17 cellular contexts compared by ENCODE assay signal in the genomic region with DNA sequence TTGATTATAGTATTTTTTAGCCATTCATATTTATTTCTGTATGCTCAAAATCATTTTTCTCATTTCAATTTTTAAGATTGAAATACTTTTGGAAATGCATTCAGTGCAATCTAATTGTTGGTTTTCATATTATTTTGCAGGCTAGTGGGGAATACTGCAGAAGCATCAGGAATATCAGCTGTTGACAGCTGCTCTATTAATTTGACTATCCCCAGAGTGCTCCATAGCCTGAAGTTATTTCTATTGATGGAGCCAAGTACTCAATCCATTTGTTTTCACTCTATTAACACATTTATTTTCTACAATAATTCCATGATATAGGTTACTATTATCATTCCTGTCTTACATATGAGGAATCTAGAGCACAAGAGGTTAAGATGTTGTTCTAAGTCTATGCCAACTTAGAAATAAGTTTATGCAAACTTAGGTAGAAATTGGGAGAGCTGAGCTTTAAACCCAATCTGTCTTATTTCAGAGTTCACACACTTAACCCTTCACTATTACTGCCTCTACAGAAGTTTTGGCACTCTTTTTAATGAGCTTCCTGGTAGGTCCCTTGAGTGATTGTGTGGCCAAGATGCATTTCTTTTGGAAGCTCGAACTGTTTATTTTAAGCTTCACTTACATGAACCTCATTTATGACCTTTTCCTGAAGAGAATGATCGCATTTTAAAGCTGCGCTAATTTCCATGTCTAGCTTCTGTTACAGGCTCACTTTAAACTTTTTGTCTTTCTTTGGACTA.
"Had no signal": no experiment of that assay in that cellular context is flagged by ENCODE, and none has a peak within 500 bp of the region (broad histone marks: within the 10 kb centered on the region; RNA-seq: fewer than 3 reads in every experiment).

No MANE protein-coding gene starts in this region.

- H3K27ac Mint-ChIP-seq: activated naive CD8-positive, alpha-beta T cell; activated T-helper 1 cell treated with anti-CD3 and anti-CD28 coated beads, Interleukin-12 subunit alpha, Interleukin-12 subunit beta, Interleukin-2, Interleukin-4 antibody, amounts not matched to agents 30 ng/mL and 10 ng/mL and 1 ng/mL, durations not matched to agents 14 hours and 24 hours and 36 hours; memory B cell; naive thymus-derived CD4-positive, alpha-beta T cell had no signal

- H3K9me3 ChIP-seq: gastrocnemius medialis, thyroid gland had no signal

- H3K4me1 ChIP-seq: gastrocnemius medialis, thyroid gland had no signal

- H3K36me3 ChIP-seq: gastrocnemius medialis, heart left ventricle, thyroid gland had no signal

- H3K27me3 ChIP-seq: gastrocnemius medialis, heart left ventricle, thyroid gland had no signal

- H3K4me3 Mint-ChIP-seq: activated naive CD8-positive, alpha-beta T cell; activated T-helper 1 cell treated with anti-CD3 and anti-CD28 coated beads, Interleukin-12 subunit alpha, Interleukin-12 subunit beta, Interleukin-2, Interleukin-4 antibody, amounts not matched to agents 30 ng/mL and 10 ng/mL and 1 ng/mL, durations not matched to agents 14 hours and 24 hours and 36 hours; memory B cell; naive thymus-derived CD4-positive, alpha-beta T cell had no signal

- H3K27ac ChIP-seq: gastrocnemius medialis, heart left ventricle, thyroid gland had no signal

- H3K4me1 Mint-ChIP-seq: memory B cell; naive thymus-derived CD4-positive, alpha-beta T cell had no signal

- H3K4me3 ChIP-seq: gastrocnemius medialis, heart left ventricle, thyroid gland had no signal

- H3K9me3 Mint-ChIP-seq: activated T-helper 1 cell treated with anti-CD3 and anti-CD28 coated beads, Interleukin-12 subunit alpha, Interleukin-12 subunit beta, Interleukin-2, Interleukin-4 antibody, amounts not matched to agents 30 ng/mL and 10 ng/mL and 1 ng/mL, durations not matched to agents 14 hours and 24 hours and 36 hours had no signal

- H3K36me3 Mint-ChIP-seq: activated naive CD8-positive, alpha-beta T cell; memory B cell; naive thymus-derived CD4-positive, alpha-beta T cell had no signal

- ATAC-seq: gastrocnemius medialis; naive thymus-derived CD4-positive, alpha-beta T cell had no signal

- H3K27me3 Mint-ChIP-seq: activated naive CD8-positive, alpha-beta T cell; memory B cell; naive thymus-derived CD4-positive, alpha-beta T cell had no signal

- DNase-seq: activated CD4-positive, alpha-beta T cell treated with anti-CD3 and anti-CD28 coated beads, Interleukin-2, amount 50 U/mL, for 4 hours; activated gamma-delta T cell treated with Interleukin-2 at 50 U/mL for 16 hours; dermis blood vessel endothelial cell; effector memory CD4-positive, alpha-beta T cell; gastrocnemius medialis; heart left ventricle; naive thymus-derived CD4-positive, alpha-beta T cell; nucleus accumbens; posterior cingulate gyrus; stimulated activated CD4-positive, alpha-beta T cell treated with anti-CD3 and anti-CD28 coated beads, Interleukin-1b, Interleukin-23, amount 100 ng/mL, for 48 hours; stimulated activated CD8-positive, alpha-beta memory T cell treated with anti-CD3 and anti-CD28 coated beads, Interleukin-4, amount 100 ng/mL, for 48 hours; stimulated activated naive CD4-positive, alpha-beta T cell; T-helper 2 cell; thyroid gland had no signal
